ENCODE assay signal across 8 cellular contexts in the genomic region with DNA sequence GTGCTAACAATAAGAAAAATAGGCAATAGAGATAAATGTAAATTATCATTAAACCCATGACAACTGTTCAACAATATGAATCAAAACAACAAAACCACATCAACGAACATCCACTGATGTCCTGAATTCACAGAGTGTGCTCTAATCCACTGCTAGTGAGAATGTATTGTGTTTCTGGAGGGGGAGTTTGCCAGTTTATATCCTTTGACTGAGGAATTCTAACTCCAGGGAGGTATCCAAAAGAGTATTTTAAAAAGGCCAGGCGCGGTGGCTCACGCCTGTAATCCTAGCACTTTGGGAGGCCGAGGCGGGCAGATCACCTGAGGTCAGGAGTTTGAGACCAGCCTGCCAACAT. TPM values are rescaled to one million over a fixed set of nuclear protein-coding genes. Genes with fewer than 3 reads are reported as not detected.
DNase-seq lines count a peak whose midpoint lies in the region; ATAC-seq and TF ChIP-seq lines count a peak whose summit lies in the region.
"Had no signal": no experiment of that assay in that cellular context is flagged by ENCODE, and none has a peak within 500 bp of the region (broad histone marks: within the 10 kb centered on the region; RNA-seq: fewer than 3 reads in every experiment).

No MANE protein-coding gene starts in this region.

- H3K9ac ChIP-seq in ES-I3 (ENCODE audit: low read depth, low read length) = peak overlapping the region; percentile 60; the same call in 1 of the 2 replicates

- TF ChIP-seq EP300 in esophagus muscularis mucosa (IDR thresholded peaks at IDR 0.05) = no peak

- intact Hi-C loops in esophagus muscularis mucosa (cut with DNase I) (no loop called here), gastrocnemius medialis (cut with DNase I; ENCODE audit: low total_unique reads) (loop anchor here (5.0 kb wide), 1 partner anchor 109 kb away; the partner anchor contains the start of gene ZNF143)

- H3K4me1 ChIP-seq in ES-I3 (ENCODE audit: insufficient read depth, low read length) = peaks cover 23% of the 10 kb centered on the region
- H3K4me1 ChIP-seq in esophagus muscularis mucosa = peaks cover 35 to 55% (median 44%) of the 10 kb centered on the region in 4 donors
- H3K4me1 ChIP-seq in gastrocnemius medialis = peaks cover 12 to 17% of the 10 kb centered on the region in 2 donors

- TF ChIP-seq CTCF in RWPE1 (conservative IDR thresholded peaks at IDR 0.05; ENCODE audit: low read depth) = no peak
- no peak for TF ChIP-seq CTCF in esophagus muscularis mucosa (IDR thresholded peaks at IDR 0.05)
- TF ChIP-seq CTCF in gastrocnemius medialis (IDR thresholded peaks at IDR 0.05 in 4 of 5, conservative IDR thresholded peaks at IDR 0.05 in 1 of 5) = no peak

- H3K27me3 ChIP-seq in esophagus muscularis mucosa (no peaks in the 10 kb centered on the region), gastrocnemius medialis (no peaks in the 10 kb centered on the region)

- no peak overlapping the region for H3K4me3 ChIP-seq in esophagus muscularis mucosa
- H3K4me3 ChIP-seq in gastrocnemius medialis = peak overlapping the region in 1 of 4 donors; percentile 91

- H3K27ac ChIP-seq in RWPE1 (peak overlapping the region; percentile 97), esophagus muscularis mucosa (replicated peaks in 1 of 4) (peak overlapping the region; percentile 88 to 98 (median 96)), gastrocnemius medialis (peak overlapping the region; percentile 89 to 97 (median 96)), substantia nigra (ENCODE audit: low read depth, low read length, poor library complexity, severe bottlenecking) (no peak overlapping the region)

- DNase-seq in RWPE1 (ENCODE audit: low spot score) = no peak
- DNase-seq in esophagus muscularis mucosa (ENCODE audit: extremely low spot score) = no peak
- DNase-seq in gastrocnemius medialis = no peak
- no peak for DNase-seq in UCSD-AML1 (lab: John Stamatoyannopoulos, UW; ENCODE audit: unreplicated experiment)
- no peak for DNase-seq in substantia nigra (lab: John Stamatoyannopoulos, UW)
- DNase-seq: stimulated activated CD4-positive, alpha-beta T cell treated with anti-CD3 and anti-CD28 coated beads, Interleukin-4, amount 100 ng/mL, for 1 hour had no signal

- POLR2A ChIA-PET in RWPE1 (lab: Yijun Ruan, JAX; ENCODE audit: low non-redundant PET) = no interaction called here

- 97% methylated on average over 6 of the region's 6 CpGs for WGBS in esophagus muscularis mucosa

- in situ Hi-C loops in gastrocnemius medialis (cut with MboI; ENCODE audit: low sequenced_read_pairs in 4 of 4) = no loop called here

- TF ChIP-seq POLR2A in esophagus muscularis mucosa (IDR thresholded peaks at IDR 0.05; ENCODE audit: low read depth) (no peak), gastrocnemius medialis (IDR thresholded peaks at IDR 0.05) (no peak)

- H3K9me3 ChIP-seq in ES-I3 (ENCODE audit: control insufficient read depth, insufficient read depth, low read length) = no peaks in the 10 kb centered on the region
- H3K9me3 ChIP-seq in esophagus muscularis mucosa = no peaks in the 10 kb centered on the region
- no peaks in the 10 kb centered on the region for H3K9me3 ChIP-seq in gastrocnemius medialis

- CTCF ChIA-PET in RWPE1 (lab: Yijun Ruan, JAX) = no interaction called here

- H3K36me3 ChIP-seq in ES-I3 (ENCODE audit: insufficient read depth, low read length) (peaks cover 7% of the 10 kb centered on the region; the same call in 1 of the 2 replicates), esophagus muscularis mucosa (no peaks in the 10 kb centered on the region), gastrocnemius medialis (no peaks in the 10 kb centered on the region)

- no peak for ATAC-seq in gastrocnemius medialis
- no peak for ATAC-seq in HG03469 (IDR thresholded peaks at IDR 0.05; ENCODE audit: unreplicated experiment)

RNA-seq across cellular contexts. Expression of gene WEE1, which starts 1.7 kb away (rescaled TPM):
- 10 to 100 TPM; 34.5 to 55.6 (median 41.6) TPM for total RNA-seq in esophagus muscularis mucosa
- 10 to 100 TPM in 2 of 4 donors, 1 to 10 TPM in 2; 6.8 to 16.2 (median 10.6) TPM for total RNA-seq in gastrocnemius medialis
